ENCODE assay signal across 16 cellular contexts in the genomic region with DNA sequence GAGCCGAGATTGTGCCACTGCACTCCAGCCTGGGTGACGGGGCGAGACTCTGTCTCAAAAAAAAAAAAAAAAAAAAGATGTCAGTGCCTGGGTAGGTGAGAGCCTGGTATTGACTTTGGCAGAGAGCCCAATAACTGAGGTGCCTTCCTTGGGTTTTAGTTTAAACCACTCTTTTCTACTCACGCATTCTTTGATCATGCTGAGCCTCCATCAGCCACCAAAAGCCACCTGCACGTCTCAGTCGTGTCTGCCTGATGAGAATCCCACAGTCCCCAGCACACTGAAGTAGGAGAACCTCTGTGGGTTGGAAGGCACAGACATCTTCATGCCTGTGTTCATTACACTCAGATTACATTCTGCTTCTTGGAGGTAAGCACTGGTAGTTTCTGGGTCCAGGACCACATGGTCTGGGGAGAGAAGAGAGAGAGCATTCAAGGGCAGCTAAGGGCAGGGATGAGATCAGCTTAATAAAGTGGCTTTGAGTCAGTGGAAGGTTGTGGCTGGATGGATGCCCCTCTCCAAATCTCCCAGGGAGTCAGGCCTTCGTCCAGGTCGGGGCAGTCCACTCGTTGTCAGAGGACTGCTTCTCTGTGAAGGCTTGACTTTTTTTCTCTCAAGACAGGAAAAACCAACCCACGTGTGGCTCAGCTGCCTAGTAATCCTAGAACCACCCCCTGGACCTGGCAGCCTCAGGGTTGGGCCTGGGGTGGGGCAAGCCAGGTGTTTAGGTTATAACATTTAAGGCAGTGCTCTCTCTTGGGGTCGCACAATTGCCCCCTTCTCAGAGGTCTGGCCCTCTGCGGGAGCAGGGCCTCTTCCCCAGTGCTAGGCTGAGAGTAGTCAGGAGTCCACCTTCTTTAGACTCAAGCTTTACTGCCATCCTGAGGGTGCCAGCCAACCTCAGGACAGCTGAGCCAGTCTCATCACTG. TPM values are rescaled to one million over a fixed set of nuclear protein-coding genes. Genes with fewer than 3 reads are reported as not detected.
DNase-seq lines count a peak whose midpoint lies in the region; ATAC-seq and TF ChIP-seq lines count a peak whose summit lies in the region.
"Had no signal": no experiment of that assay in that cellular context is flagged by ENCODE, and none has a peak within 500 bp of the region (broad histone marks: within the 10 kb centered on the region; RNA-seq: fewer than 3 reads in every experiment).

No MANE protein-coding gene starts in this region.

- H3K36me3 ChIP-seq in osteoblast (ENCODE audit: insufficient read depth, low read length) = no peaks in the 10 kb centered on the region
- H3K36me3 ChIP-seq: gastrocnemius medialis, SJCRH30, tibial artery had no signal

- H3K9me3 ChIP-seq in osteoblast (ENCODE audit: low read depth, low read length) = no peaks in the 10 kb centered on the region
- H3K9me3 ChIP-seq: gastrocnemius medialis, SJCRH30, tibial artery had no signal

- H4K20me1 ChIP-seq in osteoblast (ENCODE audit: insufficient read depth, low read length) = no peaks in the 10 kb centered on the region

- H3K27ac ChIP-seq in osteoblast (ENCODE audit: low read depth, low read length) = no peak overlapping the region
- H3K27ac ChIP-seq: dorsolateral prefrontal cortex, gastrocnemius medialis, SJCRH30, tibial artery had no signal

- peak in 2 of 3 experiments; percentile 3 to 36 for DNase-seq in NCI-H1417 (lab: John Stamatoyannopoulos, UW)
- DNase-seq in NCI-H1417 treated with DMSO at 0.1 percent for 48 hours (lab: John Stamatoyannopoulos, UW) = no peak
- DNase-seq in LoVo (ENCODE audit: low spot score) = peak; percentile 67
- peak; percentile 39 for DNase-seq in astrocyte of the hippocampus (ENCODE audit: low read depth, low spot score)
- no peak for DNase-seq in omental fat pad (ENCODE audit: low spot score)
- no peak for DNase-seq in A172 (ENCODE audit: low spot score)
- no peak for DNase-seq in stimulated activated CD4-positive, alpha-beta T cell treated with anti-CD3 and anti-CD28 coated beads, Interleukin-4, amount 100 ng/mL, for 24 hours
- DNase-seq in osteoblast (ENCODE audit: insufficient read length, low spot score, missing footprints) = no peak
- DNase-seq: 8988T; dorsolateral prefrontal cortex; gastrocnemius medialis; naive B cell; NK-92 treated with Interleukin-12 subunit alpha and Interleukin-12 subunit beta, amount 100 ng/mL, for 24 hours; SJCRH30; tibial artery had no signal

- no peaks in the 10 kb centered on the region for H3K27me3 ChIP-seq in osteoblast (ENCODE audit: insufficient read depth, low read length)
- H3K27me3 ChIP-seq: dorsolateral prefrontal cortex, gastrocnemius medialis, SJCRH30, tibial artery had no signal

- H3K4me2 ChIP-seq in osteoblast (ENCODE audit: insufficient read depth, low read length) = no peak overlapping the region

- TF ChIP-seq CTCF in omental fat pad (IDR thresholded peaks at IDR 0.05) = no peak
- no peak for TF ChIP-seq CTCF in osteoblast (IDR thresholded peaks at IDR 0.05; ENCODE audit: extremely low read depth, low read depth, low read length)

- ATAC-seq in omental fat pad (ENCODE audit: low FRiP score) = peak; percentile 50
- ATAC-seq: WTC11 had no signal

- H2AFZ ChIP-seq in osteoblast (ENCODE audit: low read length) = no peak overlapping the region

- peaks cover 4% of the 10 kb centered on the region for H3K4me1 ChIP-seq in osteoblast (ENCODE audit: insufficient read depth, low read length)
- H3K4me1 ChIP-seq: SJCRH30, tibial artery had no signal

- no peaks in the 10 kb centered on the region for H3K79me2 ChIP-seq in osteoblast (ENCODE audit: insufficient read depth, low read length)

- no peak overlapping the region for H3K4me3 ChIP-seq in osteoblast (ENCODE audit: insufficient read depth, low read length)
- H3K4me3 ChIP-seq: dorsolateral prefrontal cortex, gastrocnemius medialis, SJCRH30, tibial artery had no signal

RNA-seq across cellular contexts. Expression of a gene that starts 32.6 kb away (rescaled TPM):
- total RNA-seq in omental fat pad (10 to 100 TPM; 38.6 to 69.8 (median 55.3) TPM), osteoblast (66.6 and 72.8 TPM in 2 replicates)
- 25.3 and 27.3 TPM in 2 replicates for total RNA-seq in A172 (2014; rRNA removed; shearing (Covaris generic))

Comparison
In these comparisons a context has a peak if more than half of its experiments do, and no peak if none do; other contexts are left out.
1. DNase-seq: peak in NCI-H1417 (2 of 3), LoVo (single experiment) and astrocyte of the hippocampus (single experiment); none in NCI-H1417 treated with DMSO at 0.1 percent for 48 hours (single experiment), omental fat pad (single experiment), A172 (single experiment), stimulated activated CD4-positive, alpha-beta T cell treated with anti-CD3 and anti-CD28 coated beads, Interleukin-4, amount 100 ng/mL, for 24 hours (single experiment) and osteoblast (single experiment).